In the genomic region with DNA sequence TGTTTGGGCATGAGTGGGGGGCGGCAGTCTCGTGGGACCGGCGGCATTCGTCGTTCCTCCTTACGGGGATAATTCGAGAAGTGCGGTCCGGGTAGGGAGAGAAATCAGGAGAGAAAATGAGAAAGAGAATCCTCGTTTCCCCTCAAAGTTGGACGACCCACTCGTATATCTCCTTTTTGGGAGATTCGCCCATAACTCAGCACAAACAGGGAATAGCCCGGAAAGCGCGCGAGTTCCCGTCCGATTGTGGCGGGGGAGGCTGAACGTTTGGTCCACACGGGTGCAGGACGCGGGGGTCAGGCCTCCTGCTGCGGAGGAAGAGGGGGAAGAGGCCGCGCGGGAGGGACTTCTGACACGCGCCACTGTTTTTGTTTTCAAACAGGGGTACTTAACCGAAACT, we compare ENCODE assay signal across 8 cellular contexts. TPM values are rescaled to one million over a fixed set of nuclear protein-coding genes. Genes with fewer than 3 reads are reported as not detected.
DNase-seq lines count a peak whose midpoint lies in the region; ATAC-seq, FAIRE-seq and TF ChIP-seq lines count a peak whose summit lies in the region.

No MANE protein-coding gene starts in this region.

- POLR2A ChIA-PET in PC-9 (lab: Charles Lee; ENCODE audit: unreplicated experiment), result no interaction called here

- peak overlapping the region; percentile 91 for H2AFZ ChIP-seq in PC-9
- peak overlapping the region; percentile 97 for H2AFZ ChIP-seq in osteoblast (ENCODE audit: low read length)

- H3K9me3 ChIP-seq in PC-9 (ENCODE audit: insufficient read depth, low read depth) (no peaks in the 10 kb centered on the region), osteoblast (ENCODE audit: low read depth, low read length) (no peaks in the 10 kb centered on the region)

- BruUV-seq in PC-9 (replicated peaks; lab: Mats Ljungman, UMichigan), result no TSS peak

- no peaks in the 10 kb centered on the region for H4K20me1 ChIP-seq in PC-9 (ENCODE audit: insufficient read depth)
- no peaks in the 10 kb centered on the region for H4K20me1 ChIP-seq in osteoblast (ENCODE audit: insufficient read depth, low read length)

- TF ChIP-seq CTCF in PC-9 (conservative IDR thresholded peaks at IDR 0.05), result no peak
- no peak for TF ChIP-seq CTCF in fibroblast of mammary gland (conservative IDR thresholded peaks at IDR 0.05; ENCODE audit: control insufficient read depth, insufficient read depth, low read depth, low read length)
- TF ChIP-seq CTCF in osteoblast (IDR thresholded peaks at IDR 0.05; ENCODE audit: extremely low read depth, low read depth, low read length), result no peak

- H3K27ac ChIP-seq in PC-9, result no peak overlapping the region
- no peak overlapping the region for H3K27ac ChIP-seq in osteoblast (ENCODE audit: low read depth, low read length)

- H3F3A ChIP-seq in PC-9 (ENCODE audit: insufficient read depth, low read depth), result no peaks in the 10 kb centered on the region; the same call in none of the 2 replicates

- intact Hi-C loops in PC-9 (cut with micrococcal nuclease; ENCODE audit: unreplicated experiment), result loop anchor here (10.0 kb wide), 1 partner anchor 137 kb away; no protein-coding TSS in a partner anchor

- DNase-seq in Daoy (ENCODE audit: low read depth), result peak; percentile 33
- DNase-seq in PC-9, result no peak
- no peak for DNase-seq in fibroblast of mammary gland (ENCODE audit: low read depth)
- DNase-seq in osteoblast (ENCODE audit: insufficient read length, low spot score, missing footprints), result peak; percentile 91
- DNase-seq in NK-92 treated with Interleukin-12 subunit alpha and Interleukin-12 subunit beta, amount 100 ng/mL, for 24 hours (lab: John Stamatoyannopoulos, UW), result no peak
- DNase-seq in H54 (ENCODE audit: insufficient read length, low spot score), result no peak
- no peak for DNase-seq in KG1 (lab: John Stamatoyannopoulos, UW)

- H3K27me3 ChIP-seq in PC-9 (ENCODE audit: insufficient read depth, low read depth) (0 out of 2 replicates have a peak, but pooled peaks cover 6% of the 10 kb centered on the region), osteoblast (ENCODE audit: insufficient read depth, low read length) (no peaks in the 10 kb centered on the region)

- no peak for ATAC-seq in GM21423 (IDR thresholded peaks at IDR 0.05; ENCODE audit: unreplicated experiment)

- no peak for FAIRE-seq in H54 (lab: Jason Lieb, UNC)

- no peaks in the 10 kb centered on the region for H3K9me2 ChIP-seq in PC-9 (ENCODE audit: insufficient read depth)

- no peak for TF ChIP-seq POLR2A in H54 (IDR thresholded peaks at IDR 0.05; ENCODE audit: low read depth, low read length)

- no peaks in the 10 kb centered on the region for H3K79me2 ChIP-seq in PC-9 (ENCODE audit: low read depth)
- H3K79me2 ChIP-seq in osteoblast (ENCODE audit: insufficient read depth, low read length), result no peaks in the 10 kb centered on the region

- H3K4me2 ChIP-seq in PC-9 (peak overlapping the region; percentile 91), osteoblast (ENCODE audit: insufficient read depth, low read length) (peak overlapping the region; percentile 94)

- H3K36me3 ChIP-seq in PC-9 (ENCODE audit: low read depth) (no peaks in the 10 kb centered on the region), osteoblast (ENCODE audit: insufficient read depth, low read length) (no peaks in the 10 kb centered on the region)

- H3K4me3 ChIP-seq in PC-9 (peak overlapping the region; percentile 83), fibroblast of mammary gland (ENCODE audit: control insufficient read depth, low read depth, low read length) (peak overlapping the region; percentile 65), osteoblast (ENCODE audit: insufficient read depth, low read length) (peak overlapping the region; percentile 85)

- H3K4me1 ChIP-seq in PC-9 (replicated peaks; ENCODE audit: insufficient read depth) (no peaks in the 10 kb centered on the region), osteoblast (ENCODE audit: insufficient read depth, low read length) (peaks cover 2% of the 10 kb centered on the region)

- CTCF ChIA-PET in PC-9 (lab: Charles Lee), result no interaction called here

RNA-seq across cellular contexts. Expression of gene POPDC3, which starts 42.4 kb away (rescaled TPM):
- 26.3 and 33.3 TPM in 2 replicates for total RNA-seq in Daoy (2014; rRNA removed; shearing (Covaris generic))
- total RNA-seq in PC-9 (2021), result 14.8 and 24.2 TPM in 2 replicates
- 32.6 and 41.8 TPM in 2 replicates for total RNA-seq in osteoblast

Comparison
In these comparisons a context has a peak if more than half of its experiments do, and no peak if none do; other contexts are left out.
1. DNase-seq: peak in Daoy (single experiment) and osteoblast (single experiment); none in PC-9 (0 of 2), fibroblast of mammary gland (single experiment), NK-92 treated with Interleukin-12 subunit alpha and Interleukin-12 subunit beta, amount 100 ng/mL, for 24 hours (single experiment), H54 (single experiment) and KG1 (single experiment).
2. Peak in every context shown above with its lines, with median percentiles within 50 percentile points of each other: H3K4me3 ChIP-seq.